ENCODE assay signal across 11 cellular contexts in genomic region chr6:4402477-4402976, GRCh38.
DNase-seq lines count a peak whose midpoint lies in the region; TF ChIP-seq lines count a peak whose summit lies in the region.
"Had no signal": no experiment of that assay in that cellular context is flagged by ENCODE, and none has a peak within 500 bp of the region (broad histone marks: within the 10 kb centered on the region; RNA-seq: fewer than 3 reads in every experiment).

No MANE protein-coding gene starts in this region.

- H3K27me3 ChIP-seq in AG04450 (ENCODE audit: control insufficient read depth, insufficient read depth, low read length) (no peaks in the 10 kb centered on the region), mesenchymal stem cell (ENCODE audit: control insufficient read depth in 1 of 2, insufficient read depth in 1 of 2, low read length in 2 of 2) (no peaks in the 10 kb centered on the region), transverse colon (no peaks in the 10 kb centered on the region)

- H3K9me3 ChIP-seq in AG04450 (ENCODE audit: control insufficient read depth, insufficient read depth, low read length): no peaks in the 10 kb centered on the region; the same call in 1 of the 2 replicates
- H3K9me3 ChIP-seq in mesenchymal stem cell (ENCODE audit: control insufficient read depth, low read length): no peaks in the 10 kb centered on the region
- H3K9me3 ChIP-seq in transverse colon: no peaks in the 10 kb centered on the region

- no peak overlapping the region for H2AFZ ChIP-seq in mesenchymal stem cell (ENCODE audit: low read depth, low read length)

- peak overlapping the region; percentile 26 for H2BK15ac ChIP-seq in mesenchymal stem cell (ENCODE audit: low read depth, poor library complexity, severe bottlenecking)

- no peak overlapping the region for H2BK120ac ChIP-seq in mesenchymal stem cell (ENCODE audit: low read depth, low read length)

- peak overlapping the region; percentile 6 for H3K27ac Mint-ChIP-seq in endothelial cell (ENCODE audit: unreplicated experiment)
- H3K27ac Mint-ChIP-seq: activated T-helper 2 cell treated with anti-CD3 and anti-CD28 coated beads, Interferon-gamma antibody, Interleukin-2, Interleukin-4, amounts not matched to agents 10 μg/mL and 5 μg/mL and 100 μg/mL, durations not matched to agents 14 hours and 24 hours and 36 hours had no signal

- no peaks in the 10 kb centered on the region for H3K36me3 Mint-ChIP-seq in endothelial cell (ENCODE audit: low read depth, unreplicated experiment)

- 57% methylated on average over 7 of the region's 11 CpGs for WGBS in mesenchymal stem cell
- WGBS in transverse colon (ENCODE audit: low coverage in 1 of 2), 2 donors: 69 to 71% methylated on average over 2 to 11 of the region's 11 CpGs

- H4K91ac ChIP-seq in mesenchymal stem cell (ENCODE audit: low read length): peak overlapping the region; percentile 53

- no peak overlapping the region for H3K23ac ChIP-seq in mesenchymal stem cell (ENCODE audit: low read length in 2 of 2)

- H3K27ac ChIP-seq in AG04450 (ENCODE audit: low read depth, low read length): peak overlapping the region; percentile 49
- no peak overlapping the region for H3K27ac ChIP-seq in mesenchymal stem cell (ENCODE audit: low read length, poor library complexity, severe bottlenecking)
- peak overlapping the region in 2 of 4 donors; percentile 26 to 27 for H3K27ac ChIP-seq in transverse colon

- no peak overlapping the region for H4K8ac ChIP-seq in mesenchymal stem cell (ENCODE audit: low read length)

- H3K4me1 ChIP-seq in mesenchymal stem cell (ENCODE audit: control insufficient read depth, insufficient read depth, low read depth, low read length): peaks cover 9% of the 10 kb centered on the region
- H3K4me1 ChIP-seq in transverse colon: peaks cover 0 to 13% (median 3%) of the 10 kb centered on the region in 4 donors

- TF ChIP-seq EP300 in transverse colon (IDR thresholded peaks at IDR 0.05; ENCODE audit: low read depth): no peak

- H2AK5ac ChIP-seq in mesenchymal stem cell (ENCODE audit: low read length, severe bottlenecking): no peak overlapping the region

- peak overlapping the region; percentile 5 for H3K4me3 Mint-ChIP-seq in endothelial cell (ENCODE audit: unreplicated experiment)

- CTCF ChIA-PET in AG04450 (lab: Charles Lee): no interaction called here

- intact Hi-C loops in transverse colon (cut with DNase I; ENCODE audit: low total_unique reads): no loop called here

- H3K18ac ChIP-seq in mesenchymal stem cell (ENCODE audit: low read depth in 1 of 2, low read length in 2 of 2): peak overlapping the region; percentile 49 to 72

- no peak overlapping the region for H3K14ac ChIP-seq in mesenchymal stem cell (ENCODE audit: low read length in 2 of 2)

- DNase-seq in AG04450 (ENCODE audit: low read depth, low spot score) (peak; percentile 39), NCI-H226 (peak; percentile 75), endothelial cell (ENCODE audit: low spot score) (no peak), mesenchymal stem cell (peak; percentile 82), transverse colon (no peak), NCI-H69 (lab: John Stamatoyannopoulos, UW) (no peak), NCI-H2081 treated with DMSO at 0.1 percent for 48 hours (lab: John Stamatoyannopoulos, UW) (no peak)
- DNase-seq in NK-92 treated with Interleukin-12 subunit alpha and Interleukin-12 subunit beta, amount 100 ng/mL, for 24 hours (lab: John Stamatoyannopoulos, UW): no peak
- DNase-seq: COR-L47, islet precursor cell had no signal

- H3K4me2 ChIP-seq in mesenchymal stem cell (ENCODE audit: low read length, poor library complexity, severe bottlenecking): no peak overlapping the region

- H3K9ac ChIP-seq in mesenchymal stem cell (ENCODE audit: low read length): peak overlapping the region; percentile 58

- no peaks in the 10 kb centered on the region for H3K9me3 Mint-ChIP-seq in endothelial cell (ENCODE audit: unreplicated experiment)
- H3K9me3 Mint-ChIP-seq: activated T-helper 2 cell treated with anti-CD3 and anti-CD28 coated beads, Interferon-gamma antibody, Interleukin-2, Interleukin-4, amounts not matched to agents 10 μg/mL and 5 μg/mL and 100 μg/mL, durations not matched to agents 14 hours and 24 hours and 36 hours had no signal

- no peak overlapping the region for H3K4me3 ChIP-seq in AG04450 (ENCODE audit: low read depth, low read length)
- peak overlapping the region in 1 of 2 experiments; percentile 50 for H3K4me3 ChIP-seq in mesenchymal stem cell (ENCODE audit: insufficient read depth in 1 of 2, low read depth in 1 of 2, low read length in 2 of 2)
- H3K4me3 ChIP-seq in transverse colon: no peak overlapping the region

- no peaks in the 10 kb centered on the region for H3K79me1 ChIP-seq in mesenchymal stem cell (replicated peaks; ENCODE audit: low read length, poor library complexity, severe bottlenecking)

- H2BK5ac ChIP-seq in mesenchymal stem cell (ENCODE audit: low read depth, low read length, poor library complexity, severe bottlenecking): no peak overlapping the region

- in situ Hi-C loops in transverse colon (cut with MboI; ENCODE audit: low pct_ligation_motif_present in 1 of 4, low pct_unique_long_range_greater_than_20kb in 1 of 4, low sequenced_read_pairs in 3 of 4): no loop called here

- TF ChIP-seq POLR2A in transverse colon (IDR thresholded peaks at IDR 0.05): no peak

- peaks cover 8% of the 10 kb centered on the region for H3K4me1 Mint-ChIP-seq in endothelial cell (ENCODE audit: unreplicated experiment)

- TF ChIP-seq CTCF in AG04450 (IDR thresholded peaks at IDR 0.05; ENCODE audit: low read depth, low read length) (no peak), endothelial cell (IDR thresholded peaks at IDR 0.05; ENCODE audit: unreplicated experiment) (no peak), transverse colon (IDR thresholded peaks at IDR 0.05) (no peak)

- H3K27me3 Mint-ChIP-seq in endothelial cell (ENCODE audit: unreplicated experiment): peaks cover 9% of the 10 kb centered on the region

- peak overlapping the region; percentile 49 for H2BK12ac ChIP-seq in mesenchymal stem cell (ENCODE audit: low read length in 2 of 2)

- H3K36me3 ChIP-seq in mesenchymal stem cell (ENCODE audit: control insufficient read depth in 1 of 2, insufficient read depth in 2 of 2, low read depth in 1 of 2, low read length in 2 of 2): peaks cover 0 to 2% of the 10 kb centered on the region in 2 experiments
- no peaks in the 10 kb centered on the region for H3K36me3 ChIP-seq in transverse colon

- H3K4ac ChIP-seq in mesenchymal stem cell (ENCODE audit: low read depth in 1 of 2, low read length in 2 of 2): peak overlapping the region; percentile 38 to 64

- POLR2A ChIA-PET in AG04450 (lab: Yijun Ruan, JAX): no interaction called here

Comparison
In these comparisons a context has a peak if more than half of its experiments do, and no peak if none do; other contexts are left out.
1. DNase-seq: peak in AG04450 (single experiment), NCI-H226 (single experiment) and mesenchymal stem cell (single experiment); none in endothelial cell (single experiment), NK-92 treated with Interleukin-12 subunit alpha and Interleukin-12 subunit beta, amount 100 ng/mL, for 24 hours (single experiment), transverse colon (single experiment), NCI-H69 (single experiment) and NCI-H2081 treated with DMSO at 0.1 percent for 48 hours (single experiment).